16 cellular contexts compared by ENCODE assay signal in the genomic region with DNA sequence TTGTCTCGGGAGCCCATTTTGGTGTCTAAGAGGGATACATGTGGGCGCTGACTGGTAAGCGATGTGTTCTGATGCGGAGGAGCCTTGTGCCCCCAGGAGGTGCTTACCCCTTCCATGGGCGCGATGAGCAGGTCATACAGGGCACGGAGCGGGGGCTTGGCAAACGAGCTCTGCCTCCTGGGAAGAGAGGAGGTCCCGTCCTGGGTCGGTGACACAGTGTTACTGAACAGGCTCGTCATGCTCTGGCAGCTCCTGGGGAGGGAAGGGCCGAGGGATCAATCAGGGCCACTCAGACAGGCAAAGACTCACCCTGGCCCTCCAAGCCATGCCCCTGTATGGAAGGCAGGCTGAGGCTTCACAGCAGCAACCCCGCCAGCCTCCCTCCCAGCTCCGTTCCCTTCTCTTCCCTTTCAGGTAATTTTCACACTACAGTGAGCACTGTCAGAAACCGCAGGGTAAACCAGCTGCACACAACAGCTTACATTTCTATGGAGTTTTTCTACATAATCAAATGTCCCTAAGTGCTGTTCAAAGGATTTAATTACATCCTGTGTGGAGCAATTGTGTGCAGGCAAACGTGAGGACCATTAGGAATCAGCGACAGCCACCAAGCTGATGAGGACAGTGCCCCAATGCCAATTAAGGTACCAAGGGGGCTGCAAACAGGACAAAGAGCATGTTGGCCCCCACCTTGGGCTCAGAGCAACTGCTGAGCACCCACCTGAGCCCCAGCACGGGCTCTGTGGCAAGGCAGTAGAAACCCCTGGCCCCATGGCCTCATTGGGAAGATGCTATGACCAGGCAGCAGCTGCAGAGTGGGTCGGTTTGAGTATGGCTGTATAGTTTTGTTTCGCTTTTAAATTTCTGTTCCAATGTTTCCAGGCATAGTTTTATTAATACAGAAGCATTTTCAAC.
DNase-seq lines count a peak whose midpoint lies in the region; TF ChIP-seq lines count a peak whose summit lies in the region.
"Had no signal": no experiment of that assay in that cellular context is flagged by ENCODE, and none has a peak within 500 bp of the region (broad histone marks: within the 10 kb centered on the region; RNA-seq: fewer than 3 reads in every experiment).

No MANE protein-coding gene starts in this region.

- no peaks in the 10 kb centered on the region for H3K9me3 Mint-ChIP-seq in chondrocyte (ENCODE audit: low read depth)
- H3K9me3 Mint-ChIP-seq: activated naive CD4-positive, alpha-beta T cell treated with anti-CD3 and anti-CD28 coated beads, Interleukin-2, amount 50 U/mL, for 72 hours; naive B cell; T-helper 1 cell treated with Interleukin-12 subunit alpha and Interleukin-12 subunit beta and Interleukin-4 antibody, amounts not matched to agents 30 μg/mL and 1 μg/mL, for 36 hours had no signal

- no peak overlapping the region for H3K27ac Mint-ChIP-seq in chondrocyte (ENCODE audit: unreplicated experiment)
- H3K27ac Mint-ChIP-seq: activated naive CD4-positive, alpha-beta T cell treated with anti-CD3 and anti-CD28 coated beads, Interleukin-2, amount 50 U/mL, for 72 hours; naive B cell; T-helper 1 cell treated with Interleukin-12 subunit alpha and Interleukin-12 subunit beta and Interleukin-4 antibody, amounts not matched to agents 30 μg/mL and 1 μg/mL, for 36 hours had no signal

- H3K4me1 ChIP-seq in HEK293 (ENCODE audit: control insufficient read depth, insufficient read depth, low read length) = no peaks in the 10 kb centered on the region

- TF ChIP-seq CTCF in HEK293 (tag by site-specific recombination; IDR thresholded peaks at IDR 0.05) = no peak
- no peak for TF ChIP-seq CTCF in chondrocyte (IDR thresholded peaks at IDR 0.05)
- no peak for TF ChIP-seq CTCF in coronary artery (IDR thresholded peaks at IDR 0.05)

- peaks cover 2% of the 10 kb centered on the region for H3K36me3 Mint-ChIP-seq in chondrocyte (ENCODE audit: low read depth)
- H3K36me3 Mint-ChIP-seq: activated naive CD4-positive, alpha-beta T cell treated with anti-CD3 and anti-CD28 coated beads, Interleukin-2, amount 50 U/mL, for 72 hours; naive B cell had no signal

- CTCF ChIA-PET in HEK293 (lab: Yijun Ruan, JAX) = interaction anchor here (0.6 to 2.6 kb wide), 8 partner anchors 10 to 1110 kb away, joined by 3 to 9 read pairs (median 4); no protein-coding TSS in a partner anchor

- H3K36me3 ChIP-seq in HEK293 (ENCODE audit: control insufficient read depth in 2 of 2, insufficient read depth in 1 of 2, low read length in 2 of 2) = peaks cover 0 to 9% of the 10 kb centered on the region in 2 experiments; a peak in 1 of 3 replicates

- H3K27me3 Mint-ChIP-seq in chondrocyte (ENCODE audit: low read depth) = no peaks in the 10 kb centered on the region
- H3K27me3 Mint-ChIP-seq: naive B cell had no signal

- no peak overlapping the region for H3K4me3 ChIP-seq in HEK293 (ENCODE audit: low read depth, low read length)
- no peak overlapping the region for H3K4me3 ChIP-seq in coronary artery
- H3K4me3 ChIP-seq: GM12878, thoracic aorta had no signal

- no peaks in the 10 kb centered on the region for H3K9me3 ChIP-seq in HEK293 (ENCODE audit: control insufficient read depth, insufficient read depth, low read depth, low read length)
- H3K9me3 ChIP-seq: thoracic aorta had no signal

- peak; percentile 65 for DNase-seq in NCI-H2029 treated with DMSO at 0.1 percent for 48 hours (lab: John Stamatoyannopoulos, UW)
- DNase-seq in chondrocyte (ENCODE audit: low spot score) = peak; percentile 77
- DNase-seq in renal cortical epithelial cell (ENCODE audit: low read depth) = peak; percentile 29
- no peak for DNase-seq in GM03348 (ENCODE audit: low spot score)
- DNase-seq in midbrain (lab: John Stamatoyannopoulos, UW) = no peak
- DNase-seq in coronary artery (ENCODE audit: low spot score) = no peak
- DNase-seq: activated CD4-positive, CD25-positive, alpha-beta regulatory T cell treated with anti-CD3 and anti-CD28 coated beads, Interleukin-2, amount 50 U/mL, for 72 hours; activated CD8-positive, alpha-beta memory T cell treated with anti-CD3 and anti-CD28 coated beads, Interleukin-2, amount 50 U/mL, for 4 hours; EL; naive B cell; stimulated activated CD4-positive, alpha-beta T cell treated with anti-CD3 and anti-CD28 coated beads, Interleukin-2, amount 100 ng/mL, for 24 hours had no signal

- no peak overlapping the region for H3K4me3 Mint-ChIP-seq in chondrocyte (ENCODE audit: unreplicated experiment)
- H3K4me3 Mint-ChIP-seq: naive B cell; T-helper 1 cell treated with Interleukin-12 subunit alpha and Interleukin-12 subunit beta and Interleukin-4 antibody, amounts not matched to agents 30 μg/mL and 1 μg/mL, for 36 hours had no signal

- POLR2A ChIA-PET in HEK293 (lab: Yijun Ruan, JAX) = no interaction called here

- peaks cover 2% of the 10 kb centered on the region for H3K4me1 Mint-ChIP-seq in chondrocyte (ENCODE audit: low read depth)

- H3K27ac ChIP-seq in HEK293 (ENCODE audit: extremely low read depth, low read depth, low read length) = no peak overlapping the region
- no peak overlapping the region for H3K27ac ChIP-seq in coronary artery
- H3K27ac ChIP-seq: thoracic aorta had no signal

TF ChIP-seq in HEK293, 187 proteins besides CTCF, POLR2A, EP300 and RAD21:
- TF ChIP-seq, protein P1, sequence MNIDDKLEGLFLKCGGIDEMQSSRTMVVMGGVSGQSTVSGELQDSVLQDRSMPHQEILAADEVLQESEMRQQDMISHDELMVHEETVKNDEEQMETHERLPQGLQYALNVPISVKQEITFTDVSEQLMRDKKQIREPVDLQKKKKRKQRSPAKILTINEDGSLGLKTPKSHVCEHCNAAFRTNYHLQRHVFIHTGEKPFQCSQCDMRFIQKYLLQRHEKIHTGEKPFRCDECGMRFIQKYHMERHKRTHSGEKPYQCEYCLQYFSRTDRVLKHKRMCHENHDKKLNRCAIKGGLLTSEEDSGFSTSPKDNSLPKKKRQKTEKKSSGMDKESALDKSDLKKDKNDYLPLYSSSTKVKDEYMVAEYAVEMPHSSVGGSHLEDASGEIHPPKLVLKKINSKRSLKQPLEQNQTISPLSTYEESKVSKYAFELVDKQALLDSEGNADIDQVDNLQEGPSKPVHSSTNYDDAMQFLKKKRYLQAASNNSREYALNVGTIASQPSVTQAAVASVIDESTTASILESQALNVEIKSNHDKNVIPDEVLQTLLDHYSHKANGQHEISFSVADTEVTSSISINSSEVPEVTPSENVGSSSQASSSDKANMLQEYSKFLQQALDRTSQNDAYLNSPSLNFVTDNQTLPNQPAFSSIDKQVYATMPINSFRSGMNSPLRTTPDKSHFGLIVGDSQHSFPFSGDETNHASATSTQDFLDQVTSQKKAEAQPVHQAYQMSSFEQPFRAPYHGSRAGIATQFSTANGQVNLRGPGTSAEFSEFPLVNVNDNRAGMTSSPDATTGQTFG (tag by site-specific recombination; IDR thresholded peaks at IDR 0.05; ENCODE audit: borderline replicate concordance) = no peak
- TF ChIP-seq, protein P2, sequence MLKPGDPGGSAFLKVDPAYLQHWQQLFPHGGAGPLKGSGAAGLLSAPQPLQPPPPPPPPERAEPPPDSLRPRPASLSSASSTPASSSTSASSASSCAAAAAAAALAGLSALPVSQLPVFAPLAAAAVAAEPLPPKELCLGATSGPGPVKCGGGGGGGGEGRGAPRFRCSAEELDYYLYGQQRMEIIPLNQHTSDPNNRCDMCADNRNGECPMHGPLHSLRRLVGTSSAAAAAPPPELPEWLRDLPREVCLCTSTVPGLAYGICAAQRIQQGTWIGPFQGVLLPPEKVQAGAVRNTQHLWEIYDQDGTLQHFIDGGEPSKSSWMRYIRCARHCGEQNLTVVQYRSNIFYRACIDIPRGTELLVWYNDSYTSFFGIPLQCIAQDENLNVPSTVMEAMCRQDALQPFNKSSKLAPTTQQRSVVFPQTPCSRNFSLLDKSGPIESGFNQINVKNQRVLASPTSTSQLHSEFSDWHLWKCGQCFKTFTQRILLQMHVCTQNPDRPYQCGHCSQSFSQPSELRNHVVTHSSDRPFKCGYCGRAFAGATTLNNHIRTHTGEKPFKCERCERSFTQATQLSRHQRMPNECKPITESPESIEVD (tag by site-specific recombination; IDR thresholded peaks at IDR 0.05) = peak; percentile 68; the same call in 1 of the 2 replicates
- TF ChIP-seq GLI2 (tag by site-specific recombination; IDR thresholded peaks at IDR 0.05; ENCODE audit: borderline replicate concordance, low read depth) (no peak), ZNF626 (tag by site-specific recombination; IDR thresholded peaks at IDR 0.05) (no peak), ZNF169 (tag by site-specific recombination; IDR thresholded peaks at IDR 0.05) (no peak), REPIN1 (tag by site-specific recombination; IDR thresholded peaks at IDR 0.05; ENCODE audit: low read depth) (no peak)
- TF ChIP-seq, protein P3, sequence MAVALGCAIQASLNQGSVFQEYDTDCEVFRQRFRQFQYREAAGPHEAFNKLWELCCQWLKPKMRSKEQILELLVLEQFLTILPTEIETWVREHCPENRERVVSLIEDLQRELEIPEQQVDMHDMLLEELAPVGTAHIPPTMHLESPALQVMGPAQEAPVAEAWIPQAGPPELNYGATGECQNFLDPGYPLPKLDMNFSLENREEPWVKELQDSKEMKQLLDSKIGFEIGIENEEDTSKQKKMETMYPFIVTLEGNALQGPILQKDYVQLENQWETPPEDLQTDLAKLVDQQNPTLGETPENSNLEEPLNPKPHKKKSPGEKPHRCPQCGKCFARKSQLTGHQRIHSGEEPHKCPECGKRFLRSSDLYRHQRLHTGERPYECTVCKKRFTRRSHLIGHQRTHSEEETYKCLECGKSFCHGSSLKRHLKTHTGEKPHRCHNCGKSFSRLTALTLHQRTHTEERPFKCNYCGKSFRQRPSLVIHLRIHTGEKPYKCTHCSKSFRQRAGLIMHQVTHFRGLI (tag by site-specific recombination; IDR thresholded peaks at IDR 0.05) = no peak
- TF ChIP-seq, protein P4, sequence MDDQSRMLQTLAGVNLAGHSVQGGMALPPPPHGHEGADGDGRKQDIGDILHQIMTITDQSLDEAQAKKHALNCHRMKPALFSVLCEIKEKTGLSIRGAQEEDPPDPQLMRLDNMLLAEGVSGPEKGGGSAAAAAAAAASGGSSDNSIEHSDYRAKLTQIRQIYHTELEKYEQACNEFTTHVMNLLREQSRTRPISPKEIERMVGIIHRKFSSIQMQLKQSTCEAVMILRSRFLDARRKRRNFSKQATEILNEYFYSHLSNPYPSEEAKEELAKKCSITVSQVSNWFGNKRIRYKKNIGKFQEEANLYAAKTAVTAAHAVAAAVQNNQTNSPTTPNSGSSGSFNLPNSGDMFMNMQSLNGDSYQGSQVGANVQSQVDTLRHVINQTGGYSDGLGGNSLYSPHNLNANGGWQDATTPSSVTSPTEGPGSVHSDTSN (CRISPR knock-in tag; IDR thresholded peaks at IDR 0.05) = no peak

Comparison
In these comparisons a context has a peak if more than half of its experiments do, and no peak if none do; other contexts are left out.
1. DNase-seq: peak in NCI-H2029 treated with DMSO at 0.1 percent for 48 hours (single experiment), chondrocyte (single experiment) and renal cortical epithelial cell (single experiment); none in GM03348 (single experiment), midbrain (single experiment) and coronary artery (single experiment).